28 cellular contexts compared by ENCODE assay signal in the genomic region with DNA sequence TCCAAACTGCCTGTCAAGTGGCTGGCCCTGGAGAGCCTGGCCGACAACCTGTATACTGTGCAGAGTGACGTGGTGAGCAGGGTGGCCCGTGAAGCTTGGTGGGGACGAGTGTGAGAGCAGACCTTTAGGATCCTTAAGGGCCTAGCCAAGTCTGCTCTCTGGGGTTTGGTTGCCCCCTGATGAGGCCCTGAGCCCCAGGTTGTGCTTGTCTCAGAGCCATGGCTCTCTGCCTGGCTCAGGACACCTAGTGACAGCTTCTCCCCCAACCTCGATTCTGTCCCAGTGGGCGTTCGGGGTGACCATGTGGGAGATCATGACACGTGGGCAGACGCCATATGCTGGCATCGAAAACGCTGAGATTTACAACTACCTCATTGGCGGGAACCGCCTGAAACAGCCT. TPM values are rescaled to one million over a fixed set of nuclear protein-coding genes. Genes with fewer than 3 reads are reported as not detected.
"Had no signal": no experiment of that assay in that cellular context is flagged by ENCODE, and none has a peak within 500 bp of the region (broad histone marks: within the 10 kb centered on the region; RNA-seq: fewer than 3 reads in every experiment).

No MANE protein-coding gene starts in this region.

- H3K4me1 Mint-ChIP-seq: activated CD4-positive, alpha-beta T cell treated with anti-CD3 and anti-CD28 coated beads, Interleukin-2, amount 10 ng/mL, durations not matched to agents 7 days and 5 days; activated naive CD8-positive, alpha-beta T cell treated with anti-CD3 and anti-CD28 coated beads, Interleukin-2, amount 50 U/mL, for 24 hours; central memory CD8-positive, alpha-beta T cell had no signal

- H3K9me3 Mint-ChIP-seq: activated CD4-positive, alpha-beta memory T cell treated with anti-CD3 and anti-CD28 coated beads for 36 hours; activated CD4-positive, alpha-beta T cell treated with anti-CD3 and anti-CD28 coated beads, Interleukin-2, amount 10 ng/mL, durations not matched to agents 7 days and 5 days; activated naive CD4-positive, alpha-beta T cell treated with anti-CD3 and anti-CD28 coated beads, Interleukin-2, amount 50 U/mL, for 72 hours; activated naive CD8-positive, alpha-beta T cell treated with anti-CD3 and anti-CD28 coated beads, Interleukin-2, amount 50 U/mL, for 24 hours; activated T-cell treated with anti-CD3 and anti-CD28 coated beads, Interleukin-2, amount 50 U/mL, for 4 hours; brain; central memory CD8-positive, alpha-beta T cell; T-helper 2 cell treated with Interferon-gamma antibody and Interleukin-4, amounts not matched to agents 5 μg/mL and 100 μg/mL, for 36 hours had no signal

- H3K27me3 Mint-ChIP-seq: activated CD4-positive, alpha-beta memory T cell treated with anti-CD3 and anti-CD28 coated beads for 36 hours; activated CD4-positive, alpha-beta T cell treated with anti-CD3 and anti-CD28 coated beads, Interleukin-2, amount 10 ng/mL, durations not matched to agents 7 days and 5 days; activated naive CD8-positive, alpha-beta T cell treated with anti-CD3 and anti-CD28 coated beads, Interleukin-2, amount 50 U/mL, for 24 hours; brain; central memory CD8-positive, alpha-beta T cell had no signal

- H3K4me3 ChIP-seq: SK-N-MC had no signal

- H3K27ac ChIP-seq: SK-N-MC had no signal

- H3K36me3 Mint-ChIP-seq: activated CD4-positive, alpha-beta memory T cell treated with anti-CD3 and anti-CD28 coated beads for 36 hours; activated naive CD4-positive, alpha-beta T cell treated with anti-CD3 and anti-CD28 coated beads, Interleukin-2, amount 50 U/mL, for 72 hours had no signal

- ATAC-seq: activated CD4-positive, CD25-positive, alpha-beta regulatory T cell treated with anti-CD3 and anti-CD28 coated beads, Interleukin-2, amount 50 U/mL, for 24 hours; activated naive CD4-positive, alpha-beta T cell treated with anti-CD3 and anti-CD28 coated beads, Interleukin-2, amount 50 U/mL, for 72 hours; activated naive CD8-positive, alpha-beta T cell treated with anti-CD3 and anti-CD28 coated beads, Interleukin-2, amount 50 U/mL, for 24 hours; activated T-cell treated with anti-CD3 and anti-CD28 coated beads, Interleukin-2, amount 50 U/mL, for 4 hours; Panc1; Right ventricle myocardium inferior had no signal

- DNase-seq: activated CD4-positive, alpha-beta memory T cell treated with anti-CD3 and anti-CD28 coated beads for 36 hours; activated CD4-positive, alpha-beta T cell treated with anti-CD3 and anti-CD28 coated beads, Interleukin-2, amount 10 ng/mL, durations not matched to agents 7 days and 5 days; activated CD8-positive, alpha-beta memory T cell treated with anti-CD3 and anti-CD28 coated beads for 24 hours; activated effector memory CD4-positive, alpha-beta T cell treated with anti-CD3 and anti-CD28 coated beads, Interleukin-2, amount 50 U/mL, for 16 hours; activated naive CD4-positive, alpha-beta T cell treated with Interleukin-2 at 50 U/mL for 16 hours; activated naive CD8-positive, alpha-beta T cell treated with anti-CD3 and anti-CD28 coated beads, Interleukin-2, amount 50 U/mL, for 24 hours; activated T-cell treated with anti-CD3 and anti-CD28 coated beads, Interleukin-2, amount 50 U/mL, for 4 hours; amniotic stem cell; KBM-7; NCI-H1048; NCI-H1417; NCI-H1930; NCI-H2171 treated with DMSO at 0.1 percent for 48 hours; NCI-H226; NCI-H510A; NCI-H526 treated with DMSO at 0.1 percent for 48 hours; NCI-H82; RPMI8226; SW 1271 had no signal

- H3K4me3 Mint-ChIP-seq: activated CD4-positive, alpha-beta memory T cell treated with anti-CD3 and anti-CD28 coated beads for 36 hours; activated CD4-positive, alpha-beta T cell treated with anti-CD3 and anti-CD28 coated beads, Interleukin-2, amount 10 ng/mL, durations not matched to agents 7 days and 5 days; activated naive CD8-positive, alpha-beta T cell treated with anti-CD3 and anti-CD28 coated beads, Interleukin-2, amount 50 U/mL, for 24 hours; activated T-cell treated with anti-CD3 and anti-CD28 coated beads, Interleukin-2, amount 50 U/mL, for 4 hours; brain; central memory CD8-positive, alpha-beta T cell; T-helper 2 cell treated with Interferon-gamma antibody and Interleukin-4, amounts not matched to agents 5 μg/mL and 100 μg/mL, for 36 hours had no signal

- H3K27ac Mint-ChIP-seq: activated CD4-positive, alpha-beta memory T cell treated with anti-CD3 and anti-CD28 coated beads for 36 hours; activated CD4-positive, alpha-beta T cell treated with anti-CD3 and anti-CD28 coated beads, Interleukin-2, amount 10 ng/mL, durations not matched to agents 7 days and 5 days; activated naive CD4-positive, alpha-beta T cell treated with anti-CD3 and anti-CD28 coated beads, Interleukin-2, amount 50 U/mL, for 72 hours; activated naive CD8-positive, alpha-beta T cell treated with anti-CD3 and anti-CD28 coated beads, Interleukin-2, amount 50 U/mL, for 24 hours; brain; T-helper 2 cell treated with Interferon-gamma antibody and Interleukin-4, amounts not matched to agents 5 μg/mL and 100 μg/mL, for 36 hours had no signal

RNA-seq across cellular contexts. Expression of gene LTK, which starts 59.8 kb away (rescaled TPM):
- total RNA-seq: M059J had no signal
